8 cellular contexts compared by ENCODE assay signal in the genomic region with DNA sequence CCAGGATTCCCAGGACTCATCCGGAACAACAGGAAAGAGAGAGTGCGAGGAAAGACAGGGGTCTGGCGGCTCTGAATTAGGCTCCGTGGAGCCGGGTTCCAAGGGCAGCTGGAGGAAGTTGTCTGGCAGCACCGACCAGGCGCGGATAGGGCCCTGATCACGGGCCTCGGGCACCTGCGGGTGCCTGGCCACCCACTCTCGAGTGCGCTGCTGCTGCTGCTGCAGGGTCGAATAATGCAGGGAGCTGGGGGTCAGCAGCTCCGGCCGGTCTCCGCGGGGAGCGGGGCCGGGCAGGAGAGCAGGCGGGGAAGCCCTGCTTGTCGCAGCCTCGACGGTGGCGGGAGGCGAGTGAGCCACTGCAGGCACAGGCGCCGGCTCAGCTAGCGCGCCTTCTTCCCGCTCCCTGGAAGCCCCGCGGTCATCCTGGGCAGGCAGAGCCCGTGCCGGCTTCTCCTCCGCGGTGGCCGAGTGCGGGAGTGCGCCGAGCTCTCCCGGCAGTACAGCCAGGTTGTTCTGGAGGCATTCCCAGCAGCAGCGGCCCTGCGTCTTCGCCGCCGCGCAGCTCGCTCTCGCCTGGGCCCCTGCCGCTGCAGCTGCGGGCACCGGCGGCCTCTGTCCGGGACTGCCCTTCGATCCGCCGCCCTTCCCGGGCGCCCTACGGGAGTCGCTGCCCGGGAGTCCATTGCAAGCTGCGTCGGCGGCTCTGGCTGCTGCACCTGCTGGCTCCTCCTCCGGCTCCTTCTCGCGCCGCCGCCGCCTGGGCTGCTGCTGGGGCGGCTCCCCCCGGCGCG. TPM values are rescaled to one million over a fixed set of nuclear protein-coding genes. Genes with fewer than 3 reads are reported as not detected.
DNase-seq lines count a peak whose midpoint lies in the region; ATAC-seq lines count a peak whose summit lies in the region.

No MANE protein-coding gene starts in this region.

- no peaks in the 10 kb centered on the region for H3K79me2 ChIP-seq in ACC112 (ENCODE audit: control insufficient read depth, insufficient read depth, low read length, unreplicated experiment)

- no peak overlapping the region for H2AFZ ChIP-seq in ACC112 (ENCODE audit: low read length, unreplicated experiment)

- H3K4me1 ChIP-seq in ACC112 (ENCODE audit: control insufficient read depth, insufficient read depth, low read length, unreplicated experiment) (no peaks in the 10 kb centered on the region), skeletal muscle tissue (ENCODE audit: control insufficient read depth in 3 of 3, insufficient read depth in 3 of 3, low read length in 3 of 3) (peaks cover 4 to 11% (median 5%) of the 10 kb centered on the region in 3 donors)

- no peaks in the 10 kb centered on the region for H3K9me3 ChIP-seq in skeletal muscle tissue (ENCODE audit: control insufficient read depth in 3 of 3, low read length in 3 of 3)

- H3K27me3 ChIP-seq in ACC112 (ENCODE audit: insufficient read depth, low read length) (peaks cover 95% of the 10 kb centered on the region), skeletal muscle tissue (ENCODE audit: control insufficient read depth in 3 of 3, insufficient read depth in 3 of 3, low read length in 3 of 3) (peaks cover 27 to 46% (median 43%) of the 10 kb centered on the region in 3 donors)

- peak; percentile 20 for DNase-seq in NCI-H1417 treated with DMSO at 0.1 percent for 48 hours (lab: John Stamatoyannopoulos, UW)
- DNase-seq in amniotic epithelial cell (ENCODE audit: low read depth), result peak; percentile 13
- no peak for DNase-seq in hippocampal formation (lab: John Stamatoyannopoulos, UW)
- no peak for DNase-seq in RPMI8226

- H3K4me3 ChIP-seq in ACC112 (ENCODE audit: low read depth, low read length) (peak overlapping the region; percentile 61), iPS-11a (ENCODE audit: low read depth, low read length) (peak overlapping the region; percentile 57), skeletal muscle tissue (ENCODE audit: low read length in 3 of 3) (peak overlapping the region; percentile 45 to 60 (median 56))

- no peak overlapping the region for H3K9ac ChIP-seq in skeletal muscle tissue (ENCODE audit: low read depth in 1 of 3, low read length in 3 of 3)

- H3K36me3 ChIP-seq in ACC112 (ENCODE audit: insufficient read depth, low read length) (no peaks in the 10 kb centered on the region), skeletal muscle tissue (ENCODE audit: control insufficient read depth in 3 of 3, insufficient read depth in 3 of 3, low read length in 3 of 3) (no peaks in the 10 kb centered on the region)

- peak; percentile 47 for ATAC-seq in GM18498 (IDR thresholded peaks at IDR 0.05; ENCODE audit: unreplicated experiment)

- H3K27ac ChIP-seq in ACC112 (ENCODE audit: low read depth, low read length) (no peak overlapping the region), skeletal muscle tissue (ENCODE audit: low read depth, low read length) (no peak overlapping the region)

RNA-seq across cellular contexts. Expression of a gene that starts 1.0 kb away (rescaled TPM):
- under 0.01 TPM for total RNA-seq in skeletal muscle tissue

RNA-seq across cellular contexts. Expression of a gene that starts 52.6 kb away (rescaled TPM):
- 325 TPM for total RNA-seq in skeletal muscle tissue

Comparison
In these comparisons a context has a peak if more than half of its experiments do, and no peak if none do; other contexts are left out.
1. DNase-seq: peak in NCI-H1417 treated with DMSO at 0.1 percent for 48 hours (single experiment) and amniotic epithelial cell (single experiment); none in hippocampal formation (0 of 2) and RPMI8226 (single experiment).
2. Peak in every context shown above with its lines, with median percentiles within 50 percentile points of each other: H3K4me3 ChIP-seq.